In genomic region chr13:51261610-51262249, GRCh38 we compare ENCODE assay signal across 18 cellular contexts. TPM values are rescaled to one million over a fixed set of nuclear protein-coding genes. Genes with fewer than 3 reads are reported as not detected.
A peak's percentile ranks its signal among the peaks of the same experiment; 100 is the strongest.
DNase-seq lines count a peak whose midpoint lies in the region; ATAC-seq and TF ChIP-seq lines count a peak whose summit lies in the region.
"Had no signal": no experiment of that assay in that cellular context is flagged by ENCODE, and none has a peak within 500 bp of the region (broad histone marks: within the 10 kb centered on the region; RNA-seq: fewer than 3 reads in every experiment).

No MANE protein-coding gene starts in this region.

- no peak overlapping the region for H3K9ac ChIP-seq in endodermal cell (ENCODE audit: extremely low read depth, low read length, poor library complexity, severe bottlenecking)
- H3K9ac ChIP-seq: GM23248, KMS-11 had no signal

- no peaks in the 10 kb centered on the region for H3K27me3 ChIP-seq in endodermal cell (ENCODE audit: control insufficient read depth, insufficient read depth, low read length, poor library complexity, severe bottlenecking)
- H3K27me3 ChIP-seq in layer of hippocampus (ENCODE audit: control insufficient read depth, insufficient read depth, low read length), result no peaks in the 10 kb centered on the region
- H3K27me3 ChIP-seq in sigmoid colon, result no peaks in the 10 kb centered on the region
- H3K27me3 ChIP-seq: MG63 had no signal

- WGBS in endodermal cell (ENCODE audit: insufficient coverage in 1 of 2, insufficient read length in 1 of 2), 2 experiments, result 72 to 86% methylated on average over 2 to 5 of the region's 5 CpGs
- WGBS in sigmoid colon, 2 donors, result 67 to 78% methylated on average over 5 of the region's 5 CpGs

- CTCF ChIA-PET in HEK293 (lab: Yijun Ruan, JAX), result no interaction called here

- no peaks in the 10 kb centered on the region for H3K27me3 Mint-ChIP-seq in endodermal cell (ENCODE audit: insufficient read depth)

- H3K36me3 ChIP-seq in HEK293 (ENCODE audit: control insufficient read depth in 2 of 2, insufficient read depth in 1 of 2, low read length in 2 of 2) (no peaks in the 10 kb centered on the region), endodermal cell (ENCODE audit: control insufficient read depth, insufficient read depth, low read length) (peaks cover 71% of the 10 kb centered on the region), sigmoid colon (peaks cover 0 to 9% (median 0%) of the 10 kb centered on the region in 4 donors)
- H3K36me3 ChIP-seq: MG63 had no signal

- peaks cover 87% of the 10 kb centered on the region for H3K36me3 Mint-ChIP-seq in endodermal cell (ENCODE audit: low read depth)
- H3K36me3 Mint-ChIP-seq in activated naive CD4-positive, alpha-beta T cell treated with anti-CD3 and anti-CD28 coated beads, Interleukin-2, amount 50 U/mL, for 72 hours, result no peaks in the 10 kb centered on the region

- POLR2A ChIA-PET in HEK293 (lab: Yijun Ruan, JAX), result no interaction called here

- no peak for ATAC-seq in activated naive CD4-positive, alpha-beta T cell treated with anti-CD3 and anti-CD28 coated beads, Interleukin-2, amount 50 U/mL, for 72 hours
- ATAC-seq in HG02938 (IDR thresholded peaks at IDR 0.05; ENCODE audit: unreplicated experiment), result no peak
- ATAC-seq in GM18498 (IDR thresholded peaks at IDR 0.05; ENCODE audit: unreplicated experiment), result no peak
- ATAC-seq: HepG2 had no signal

- TF ChIP-seq EP300 in sigmoid colon (IDR thresholded peaks at IDR 0.05), result no peak

- DNase-seq in endodermal cell (peak; percentile 22), sigmoid colon (peak; percentile 70), T-helper 9 cell (no peak)
- DNase-seq in activated naive CD4-positive, alpha-beta T cell treated with anti-CD3 and anti-CD28 coated beads, Interleukin-2, amount 50 U/mL, for 72 hours (ENCODE audit: low spot score in 2 of 2), result no peak
- DNase-seq: AML-193, DMS53, GM23248, MG63, NCI-H1105, NCI-H1694 treated with DMSO at 0.1 percent for 48 hours, NCI-H345 had no signal

- no peak for TF ChIP-seq CTCF in HEK293 (tag by site-specific recombination; IDR thresholded peaks at IDR 0.05)
- TF ChIP-seq CTCF in endodermal cell (conservative IDR thresholded peaks at IDR 0.05), result no peak
- no peak for TF ChIP-seq CTCF in sigmoid colon (IDR thresholded peaks at IDR 0.05)

- H3K27ac Mint-ChIP-seq in endodermal cell, result no peak overlapping the region
- no peak overlapping the region for H3K27ac Mint-ChIP-seq in activated naive CD4-positive, alpha-beta T cell treated with anti-CD3 and anti-CD28 coated beads, Interleukin-2, amount 50 U/mL, for 72 hours

- H3K9me3 ChIP-seq in HEK293 (ENCODE audit: control insufficient read depth, insufficient read depth, low read depth, low read length) (no peaks in the 10 kb centered on the region), endodermal cell (ENCODE audit: control insufficient read depth, low read length) (no peaks in the 10 kb centered on the region), sigmoid colon (no peaks in the 10 kb centered on the region)
- H3K9me3 ChIP-seq: MG63 had no signal

- no peaks in the 10 kb centered on the region for H3K4me1 ChIP-seq in HEK293 (ENCODE audit: control insufficient read depth, insufficient read depth, low read length)
- peaks cover 17% of the 10 kb centered on the region for H3K4me1 ChIP-seq in endodermal cell (ENCODE audit: control insufficient read depth, insufficient read depth, low read length)
- peaks cover 0 to 37% (median 29%) of the 10 kb centered on the region in 4 donors for H3K4me1 ChIP-seq in sigmoid colon

- no peaks in the 10 kb centered on the region for H3K9me3 Mint-ChIP-seq in endodermal cell
- no peaks in the 10 kb centered on the region for H3K9me3 Mint-ChIP-seq in activated naive CD4-positive, alpha-beta T cell treated with anti-CD3 and anti-CD28 coated beads, Interleukin-2, amount 50 U/mL, for 72 hours

- H3K4me3 Mint-ChIP-seq in endodermal cell, result no peak overlapping the region

- intact Hi-C loops in sigmoid colon (cut with DNase I), result no loop called here

- H3K4me1 Mint-ChIP-seq in endodermal cell, result peaks cover 43% of the 10 kb centered on the region

- no peak overlapping the region for H3K27ac ChIP-seq in HEK293 (ENCODE audit: extremely low read depth, low read depth, low read length)
- H3K27ac ChIP-seq in endodermal cell (ENCODE audit: low read depth, low read length), result no peak overlapping the region
- peak overlapping the region; percentile 39 for H3K27ac ChIP-seq in layer of hippocampus (ENCODE audit: low read depth, low read length)
- peak overlapping the region in 3 of 4 donors; percentile 41 to 73 (median 64) for H3K27ac ChIP-seq in sigmoid colon
- H3K27ac ChIP-seq: GM23248, KMS-11, RWPE1 had no signal

- TF ChIP-seq POLR2A in sigmoid colon (IDR thresholded peaks at IDR 0.05), result no peak

- no peak overlapping the region for H3K4me3 ChIP-seq in HEK293 (ENCODE audit: low read depth, low read length)
- H3K4me3 ChIP-seq in endodermal cell (ENCODE audit: low read length), result no peak overlapping the region
- H3K4me3 ChIP-seq in sigmoid colon, result no peak overlapping the region
- H3K4me3 ChIP-seq: GM23248, MG63 had no signal

TF ChIP-seq in HEK293, 187 proteins besides CTCF, POLR2A, EP300 and RAD21:
- TF ChIP-seq, protein P1, sequence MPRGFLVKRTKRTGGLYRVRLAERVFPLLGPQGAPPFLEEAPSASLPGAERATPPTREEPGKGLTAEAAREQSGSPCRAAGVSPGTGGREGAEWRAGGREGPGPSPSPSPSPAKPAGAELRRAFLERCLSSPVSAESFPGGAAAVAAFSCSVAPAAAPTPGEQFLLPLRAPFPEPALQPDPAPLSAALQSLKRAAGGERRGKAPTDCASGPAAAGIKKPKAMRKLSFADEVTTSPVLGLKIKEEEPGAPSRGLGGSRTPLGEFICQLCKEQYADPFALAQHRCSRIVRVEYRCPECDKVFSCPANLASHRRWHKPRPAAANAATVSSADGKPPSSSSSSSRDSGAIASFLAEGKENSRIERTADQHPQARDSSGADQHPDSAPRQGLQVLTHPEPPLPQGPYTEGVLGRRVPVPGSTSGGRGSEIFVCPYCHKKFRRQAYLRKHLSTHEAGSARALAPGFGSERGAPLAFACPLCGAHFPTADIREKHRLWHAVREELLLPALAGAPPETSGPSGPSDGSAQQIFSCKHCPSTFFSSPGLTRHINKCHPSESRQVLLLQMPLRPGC (tag by site-specific recombination; IDR thresholded peaks at IDR 0.05), result no peak
- TF ChIP-seq, protein P2, sequence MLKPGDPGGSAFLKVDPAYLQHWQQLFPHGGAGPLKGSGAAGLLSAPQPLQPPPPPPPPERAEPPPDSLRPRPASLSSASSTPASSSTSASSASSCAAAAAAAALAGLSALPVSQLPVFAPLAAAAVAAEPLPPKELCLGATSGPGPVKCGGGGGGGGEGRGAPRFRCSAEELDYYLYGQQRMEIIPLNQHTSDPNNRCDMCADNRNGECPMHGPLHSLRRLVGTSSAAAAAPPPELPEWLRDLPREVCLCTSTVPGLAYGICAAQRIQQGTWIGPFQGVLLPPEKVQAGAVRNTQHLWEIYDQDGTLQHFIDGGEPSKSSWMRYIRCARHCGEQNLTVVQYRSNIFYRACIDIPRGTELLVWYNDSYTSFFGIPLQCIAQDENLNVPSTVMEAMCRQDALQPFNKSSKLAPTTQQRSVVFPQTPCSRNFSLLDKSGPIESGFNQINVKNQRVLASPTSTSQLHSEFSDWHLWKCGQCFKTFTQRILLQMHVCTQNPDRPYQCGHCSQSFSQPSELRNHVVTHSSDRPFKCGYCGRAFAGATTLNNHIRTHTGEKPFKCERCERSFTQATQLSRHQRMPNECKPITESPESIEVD (tag by site-specific recombination; IDR thresholded peaks at IDR 0.05), result no peak
- TF ChIP-seq, protein P3, sequence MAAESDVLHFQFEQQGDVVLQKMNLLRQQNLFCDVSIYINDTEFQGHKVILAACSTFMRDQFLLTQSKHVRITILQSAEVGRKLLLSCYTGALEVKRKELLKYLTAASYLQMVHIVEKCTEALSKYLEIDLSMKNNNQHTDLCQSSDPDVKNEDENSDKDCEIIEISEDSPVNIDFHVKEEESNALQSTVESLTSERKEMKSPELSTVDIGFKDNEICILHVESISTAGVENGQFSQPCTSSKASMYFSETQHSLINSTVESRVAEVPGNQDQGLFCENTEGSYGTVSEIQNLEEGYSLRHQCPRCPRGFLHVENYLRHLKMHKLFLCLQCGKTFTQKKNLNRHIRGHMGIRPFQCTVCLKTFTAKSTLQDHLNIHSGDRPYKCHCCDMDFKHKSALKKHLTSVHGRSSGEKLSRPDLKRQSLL (tag by site-specific recombination; IDR thresholded peaks at IDR 0.05), result no peak
- TF ChIP-seq MEIS1 (CRISPR knock-in tag; IDR thresholded peaks at IDR 0.05; ENCODE audit: borderline replicate concordance) (no peak), ZNF266 (tag by site-specific recombination; IDR thresholded peaks at IDR 0.05; ENCODE audit: low read depth) (peak; percentile 37; the same call in 1 of the 2 replicates)

RNA-seq across cellular contexts. Expression of gene FAM124A, which starts 39.5 kb away (rescaled TPM):
- total RNA-seq in endodermal cell (10 to 100 TPM; 49.7 to 56.6 TPM), sigmoid colon (10 to 100 TPM; 11.7 to 18.3 (median 16.3) TPM)
- polyA plus RNA-seq in endodermal cell (2013, experiment 1 of 2), result 9.0 TPM
- polyA plus RNA-seq in endodermal cell (2013, experiment 2 of 2), result 7.9 TPM
- 1 to 10 TPM in 1 of 3 donors, under 1 TPM in 2; 0.23 to 2.4 (median 0.60) TPM for polyA plus RNA-seq in sigmoid colon
- total RNA-seq in activated naive CD4-positive, alpha-beta T cell treated with anti-CD3 and anti-CD28 coated beads, Interleukin-2, amount 50 U/mL, for 72 hours, result under 1 TPM; 0.09 to 0.35 TPM
- total RNA-seq: GM23248, HepG2 had no signal
- polyA plus RNA-seq: GM23248, HepG2 had no signal

Comparison
In these comparisons a context has a peak if more than half of its experiments do, and no peak if none do; other contexts are left out.
1. H3K27ac ChIP-seq: peak in layer of hippocampus (single experiment) and sigmoid colon (3 of 4); none in HEK293 (single experiment) and endodermal cell (single experiment).
2. DNase-seq: peak in endodermal cell (single experiment) and sigmoid colon (single experiment); none in activated naive CD4-positive, alpha-beta T cell treated with anti-CD3 and anti-CD28 coated beads, Interleukin-2, amount 50 U/mL, for 72 hours (0 of 2) and T-helper 9 cell (single experiment).
3. RNA of gene FAM124A, which starts 39.5 kb away (total RNA-seq): 49.7 to 56.6 TPM in endodermal cell and 11.7 to 18.3 TPM in sigmoid colon; 0.09 to 0.35 TPM in activated naive CD4-positive, alpha-beta T cell treated with anti-CD3 and anti-CD28 coated beads, Interleukin-2, amount 50 U/mL, for 72 hours; every median in the first group is over 4 times any median in the second.